Comparison of ENCODE assay signal across 14 cellular contexts in genomic region chr6:75217203-75217602, GRCh38. TPM values are rescaled to one million over a fixed set of nuclear protein-coding genes. Genes with fewer than 3 reads are reported as not detected.
DNase-seq lines count a peak whose midpoint lies in the region; ATAC-seq, FAIRE-seq and TF ChIP-seq lines count a peak whose summit lies in the region.
"Had no signal": no experiment of that assay in that cellular context is flagged by ENCODE, and none has a peak within 500 bp of the region (broad histone marks: within the 10 kb centered on the region; RNA-seq: fewer than 3 reads in every experiment).

No MANE protein-coding gene starts in this region.

- no peaks in the 10 kb centered on the region for H3K36me3 Mint-ChIP-seq in naive thymus-derived CD4-positive, alpha-beta T cell
- H3K36me3 Mint-ChIP-seq in nephron progenitor cell (ENCODE audit: low read depth), result no peaks in the 10 kb centered on the region
- H3K36me3 Mint-ChIP-seq: activated naive CD8-positive, alpha-beta T cell treated with anti-CD3 and anti-CD28 coated beads, Interleukin-2, amount 10 ng/mL, durations not matched to agents 7 days and 5 days had no signal

- no peaks in the 10 kb centered on the region for H3K27me3 ChIP-seq in K562 (ENCODE audit: control insufficient read depth in 2 of 2, insufficient read depth in 2 of 2, low read length in 2 of 2)
- H3K27me3 ChIP-seq in aorta (ENCODE audit: control insufficient read depth in 1 of 2, insufficient read depth in 2 of 2, low read length in 1 of 2), result no peaks in the 10 kb centered on the region
- H3K27me3 ChIP-seq in naive thymus-derived CD4-positive, alpha-beta T cell (ENCODE audit: control insufficient read depth in 2 of 2, insufficient read depth in 2 of 2, low read length in 2 of 2), result peaks cover 0 to 4% of the 10 kb centered on the region in 2 donors
- H3K27me3 ChIP-seq: gastrocnemius medialis, vagina had no signal

- WGBS in K562 (ENCODE audit: insufficient coverage, low coverage, missing lambda C conversion rate), result 0% methylated on average over 4 of the region's 4 CpGs
- 5 to 6% methylated on average over 4 of the region's 4 CpGs for WGBS in aorta, 2 donors

- no peak for TF ChIP-seq CTCF in K562 (IDR thresholded peaks at IDR 0.05 in 2 of 3, conservative IDR thresholded peaks at IDR 0.05 in 1 of 3; ENCODE audit: insufficient read depth in 2 of 3, low read depth in 1 of 3, low read length in 3 of 3)
- no peak for TF ChIP-seq CTCF in kidney (IDR thresholded peaks at IDR 0.05; ENCODE audit: borderline replicate concordance, extremely low read depth, insufficient read depth)
- TF ChIP-seq CTCF in nephron progenitor cell (IDR thresholded peaks at IDR 0.05), result no peak

- no peak overlapping the region for H3K4me3 Mint-ChIP-seq in naive thymus-derived CD4-positive, alpha-beta T cell
- no peak overlapping the region for H3K4me3 Mint-ChIP-seq in nephron progenitor cell
- H3K4me3 Mint-ChIP-seq: activated naive CD8-positive, alpha-beta T cell treated with anti-CD3 and anti-CD28 coated beads, Interleukin-2, amount 10 ng/mL, durations not matched to agents 7 days and 5 days had no signal

- FAIRE-seq in K562 (lab: Jason Lieb, UNC) (no peak), kidney (lab: Jason Lieb, UNC) (peak; percentile 73)
- FAIRE-seq: RCC 7860 had no signal

- TF ChIP-seq EP300 in K562 (IDR thresholded peaks at IDR 0.05; ENCODE audit: low read length), result no peak

- in situ Hi-C loops in K562 (cut with MboI), result no loop called here

- H2AFZ ChIP-seq in K562 (ENCODE audit: low read depth, low read length), result no peak overlapping the region

- CTCF ChIA-PET in K562 (lab: Yijun Ruan, JAX; ENCODE audit: low intra/inter-chr PET ratio), result no interaction called here
- CTCF ChIA-PET in naive thymus-derived CD4-positive, alpha-beta T cell (lab: Charles Lee), result interaction anchor here (0.8 kb wide), 1 partner anchor 9 kb away, joined by 7 read pairs; no protein-coding TSS in a partner anchor

- no peak overlapping the region for H3K4me2 ChIP-seq in K562 (ENCODE audit: insufficient read depth, low read length)

- ATAC-seq in Right ventricle myocardium superior (ENCODE audit: poor library complexity), result peak; percentile 70
- ATAC-seq in K562, result no peak
- ATAC-seq in aorta (ENCODE audit: low FRiP score), result peak; percentile 57
- no peak for ATAC-seq in naive thymus-derived CD4-positive, alpha-beta T cell
- ATAC-seq in HG02884 (IDR thresholded peaks at IDR 0.05; ENCODE audit: unreplicated experiment), result no peak

- H3K9me1 ChIP-seq in K562 (ENCODE audit: control insufficient read depth, insufficient read depth, low read length), result no peaks in the 10 kb centered on the region

- TF ChIP-seq RAD21 in K562 (CRISPR knock-in tag; conservative IDR thresholded peaks at IDR 0.05 in 1 of 2, IDR thresholded peaks at IDR 0.05 in 1 of 2), result no peak

- POLR2A ChIA-PET in K562 (lab: Yijun Ruan, JAX), result no interaction called here
- POLR2A ChIA-PET in naive thymus-derived CD4-positive, alpha-beta T cell (lab: Charles Lee), result no interaction called here

- H3K4me3 ChIP-seq in K562 (no peak overlapping the region), kidney (ENCODE audit: low read length in 2 of 2) (no peak overlapping the region), aorta (ENCODE audit: low read length in 2 of 2) (no peak overlapping the region)
- H3K4me3 ChIP-seq in naive thymus-derived CD4-positive, alpha-beta T cell (ENCODE audit: low read length), result no peak overlapping the region
- H3K4me3 ChIP-seq: gastrocnemius medialis, vagina had no signal

- peaks cover 0 to 3% (median 0%) of the 10 kb centered on the region in 7 donors for H3K4me1 Mint-ChIP-seq in naive thymus-derived CD4-positive, alpha-beta T cell
- peaks cover 6% of the 10 kb centered on the region for H3K4me1 Mint-ChIP-seq in nephron progenitor cell
- H3K4me1 Mint-ChIP-seq: activated naive CD8-positive, alpha-beta T cell treated with anti-CD3 and anti-CD28 coated beads, Interleukin-2, amount 10 ng/mL, durations not matched to agents 7 days and 5 days had no signal

- no peaks in the 10 kb centered on the region for H3K4me1 ChIP-seq in K562 (replicated peaks in 1 of 2; ENCODE audit: control insufficient read depth in 2 of 2, insufficient read depth in 2 of 2, low read length in 2 of 2)
- peaks cover 0 to 4% of the 10 kb centered on the region in 2 donors for H3K4me1 ChIP-seq in kidney (ENCODE audit: control insufficient read depth in 1 of 2, insufficient read depth in 1 of 2, low read depth in 1 of 2, low read length in 2 of 2)
- H3K4me1 ChIP-seq in aorta (ENCODE audit: control insufficient read depth in 1 of 2, insufficient read depth in 2 of 2, low read length in 2 of 2), result no peaks in the 10 kb centered on the region
- H3K4me1 ChIP-seq in naive thymus-derived CD4-positive, alpha-beta T cell (ENCODE audit: control insufficient read depth in 2 of 2, insufficient read depth in 2 of 2, low read length in 2 of 2), result no peaks in the 10 kb centered on the region
- H3K4me1 ChIP-seq: vagina had no signal

- no peaks in the 10 kb centered on the region for H3K9me3 ChIP-seq in K562 (replicated peaks; ENCODE audit: control insufficient read depth, insufficient read depth, low read depth, low read length)
- H3K9me3 ChIP-seq in kidney (ENCODE audit: control insufficient read depth in 1 of 2, low read length in 2 of 2), result no peaks in the 10 kb centered on the region
- H3K9me3 ChIP-seq in aorta (ENCODE audit: control insufficient read depth, low read length), result no peaks in the 10 kb centered on the region
- H3K9me3 ChIP-seq in naive thymus-derived CD4-positive, alpha-beta T cell (ENCODE audit: control insufficient read depth in 2 of 3, low read length in 3 of 3), result no peaks in the 10 kb centered on the region
- H3K9me3 ChIP-seq: gastrocnemius medialis, vagina had no signal

- no peak for DNase-seq in Right ventricle myocardium superior
- DNase-seq in cardiac septum (ENCODE audit: low spot score), result no peak
- no peak for DNase-seq in K562 (ENCODE audit: extremely low read depth in 1 of 4, low spot score in 3 of 4)
- no peak for DNase-seq in kidney
- no peak for DNase-seq in aorta
- DNase-seq in naive thymus-derived CD4-positive, alpha-beta T cell, result no peak
- DNase-seq in nephron progenitor cell, result no peak
- DNase-seq: activated CD4-positive, alpha-beta T cell treated with anti-CD3 and anti-CD28 coated beads, Interleukin-2, amount 50 U/mL, for 48 hours; activated naive CD8-positive, alpha-beta T cell treated with anti-CD3 and anti-CD28 coated beads, Interleukin-2, amount 10 ng/mL, durations not matched to agents 7 days and 5 days; gastrocnemius medialis; NCI-H2171 had no signal

- H3K36me3 ChIP-seq in K562 (ENCODE audit: control insufficient read depth, insufficient read depth, low read length), result no peaks in the 10 kb centered on the region
- H3K36me3 ChIP-seq in kidney (ENCODE audit: control insufficient read depth in 1 of 2, insufficient read depth in 2 of 2, low read length in 2 of 2), result no peaks in the 10 kb centered on the region
- no peaks in the 10 kb centered on the region for H3K36me3 ChIP-seq in aorta (ENCODE audit: control insufficient read depth in 1 of 2, insufficient read depth in 2 of 2, low read length in 1 of 2)
- H3K36me3 ChIP-seq in naive thymus-derived CD4-positive, alpha-beta T cell (ENCODE audit: control insufficient read depth in 2 of 3, insufficient read depth in 3 of 3, low read length in 3 of 3), result no peaks in the 10 kb centered on the region
- H3K36me3 ChIP-seq: gastrocnemius medialis, vagina had no signal

- H3K9me3 Mint-ChIP-seq in naive thymus-derived CD4-positive, alpha-beta T cell, result no peaks in the 10 kb centered on the region
- no peaks in the 10 kb centered on the region for H3K9me3 Mint-ChIP-seq in nephron progenitor cell
- H3K9me3 Mint-ChIP-seq: activated naive CD8-positive, alpha-beta T cell treated with anti-CD3 and anti-CD28 coated beads, Interleukin-2, amount 10 ng/mL, durations not matched to agents 7 days and 5 days had no signal

- H3K9ac ChIP-seq in K562 (ENCODE audit: insufficient read depth in 1 of 2, low read depth in 2 of 2, low read length in 2 of 2), result no peak overlapping the region
- H3K9ac ChIP-seq in kidney (ENCODE audit: low read length in 2 of 2), result no peak overlapping the region

- no peaks in the 10 kb centered on the region for H3K79me2 ChIP-seq in K562 (ENCODE audit: control insufficient read depth, insufficient read depth, low read length)

- BruUV-seq in K562 (replicated peaks; lab: Mats Ljungman, UMichigan), result no TSS peak

- no peaks in the 10 kb centered on the region for H4K20me1 ChIP-seq in K562 (replicated peaks; ENCODE audit: control insufficient read depth, insufficient read depth, low read length)

- H3K27me3 Mint-ChIP-seq in naive thymus-derived CD4-positive, alpha-beta T cell, result peaks cover 20 to 42% (median 35%) of the 10 kb centered on the region in 5 donors
- H3K27me3 Mint-ChIP-seq in nephron progenitor cell (ENCODE audit: low read depth, poor library complexity), result no peaks in the 10 kb centered on the region

- no peak for TF ChIP-seq POLR2A in K562 (conservative IDR thresholded peaks at IDR 0.05)

- intact Hi-C loops in Right ventricle myocardium superior (cut with DNase I) (no loop called here), cardiac septum (cut with DNase I) (no loop called here), K562 (cut with micrococcal nuclease) (no loop called here), kidney (cut with DNase I) (loop anchor here (10.0 kb wide), 1 partner anchor 1132 kb away; no protein-coding TSS in a partner anchor), aorta (cut with DNase I) (loop anchor here (10.0 kb wide), 2 partner anchors 1242 to 1542 kb away; no protein-coding TSS in a partner anchor)
- intact Hi-C loops in naive thymus-derived CD4-positive, alpha-beta T cell (cut with micrococcal nuclease), result no loop called here

- no peak overlapping the region for H3K27ac Mint-ChIP-seq in naive thymus-derived CD4-positive, alpha-beta T cell
- H3K27ac Mint-ChIP-seq in nephron progenitor cell, result no peak overlapping the region
- H3K27ac Mint-ChIP-seq: activated naive CD8-positive, alpha-beta T cell treated with anti-CD3 and anti-CD28 coated beads, Interleukin-2, amount 10 ng/mL, durations not matched to agents 7 days and 5 days had no signal

- H3K27ac ChIP-seq in K562 (ENCODE audit: extremely low read depth, low read depth, low read length), result no peak overlapping the region
- H3K27ac ChIP-seq in kidney (ENCODE audit: low read depth in 2 of 2, low read length in 2 of 2), result peak overlapping the region; percentile 47 to 49
- no peak overlapping the region for H3K27ac ChIP-seq in aorta (ENCODE audit: low read depth in 1 of 2, low read length in 2 of 2)
- no peak overlapping the region for H3K27ac ChIP-seq in naive thymus-derived CD4-positive, alpha-beta T cell (ENCODE audit: low read depth, low read length)
- H3K27ac ChIP-seq: gastrocnemius medialis, vagina had no signal

RNA-seq across cellular contexts. Expression of gene COL12A1, which starts 11.3 kb away (rescaled TPM):
- 10.7 TPM for total RNA-seq in Right ventricle myocardium superior
- total RNA-seq in cardiac septum, result 40.3 TPM
- total RNA-seq in K562 (2011; cell fraction: chromatin; rRNA removed; ENCODE audit: low replicate concordance), result 0.18 TPM in 1 of 2 replicates, not detected in the other
- total RNA-seq in K562 (2011; cell fraction: nucleolus; rRNA removed), result not detected in 2 replicates
- not detected in 2 replicates for total RNA-seq in K562 (2011; cell fraction: nucleoplasm; rRNA removed)
- not detected in 2 replicates for total RNA-seq in K562 (2014; rRNA removed)
- total RNA-seq in K562 (2014; rRNA removed; fragmentation: Illumina TruSeq; extraction: Trizol), result not detected in 2 replicates
- total RNA-seq in K562 (2015; rRNA removed; fragmentation: Illumina TruSeq; extraction: Trizol), result not detected in 2 replicates
- total RNA-seq in K562 (2021), result 0.11 and 0.20 TPM in 2 replicates
- 0.01 TPM in 1 of 2 replicates, not detected in the other for polyA plus RNA-seq in K562 (2011; rRNA removed)
- 0.01 TPM in 1 of 2 replicates, not detected in the other for polyA plus RNA-seq in K562 (2011; cell fraction: cytosol; rRNA removed)
- polyA plus RNA-seq in K562 (2011; cell fraction: nucleus; rRNA removed), result 0.04 and 0.08 TPM in 2 replicates
- 0.01 TPM in 1 of 2 replicates, not detected in the other for polyA plus RNA-seq in K562 (2012)
- polyA plus RNA-seq in K562 (2014; fragmentation: Illumina TruSeq; extraction: Trizol), result not detected in 2 replicates
- polyA plus RNA-seq in K562 (2014; fragmentation: Nextera tagmentation; extraction: Ambion mirVana), result not detected
- 0.01 TPM in 1 of 2 replicates, not detected in the other for polyA plus RNA-seq in K562 (2014; rRNA removed)
- polyA minus RNA-seq in K562 (2011; rRNA and poly(A)+ RNA removed), result 0.27 TPM in 1 of 2 replicates, not detected in the other
- polyA minus RNA-seq in K562 (2011; cell fraction: cytosol; rRNA and poly(A)+ RNA removed), result 1.5 and 1.8 TPM in 2 replicates
- polyA minus RNA-seq in K562 (2011; cell fraction: nucleus; rRNA and poly(A)+ RNA removed), result 0.22 and 0.27 TPM in 2 replicates
- total RNA-seq in kidney, result 28.3 TPM
- polyA plus RNA-seq in kidney (ENCODE audit: insufficient read depth, low read depth, low replicate concordance), result 12.3 TPM
- total RNA-seq in aorta, result 100 to 1,000 TPM; 150 to 214 TPM
- polyA plus RNA-seq in aorta, result 10 to 100 TPM; 11.8 to 43.5 TPM
- total RNA-seq in naive thymus-derived CD4-positive, alpha-beta T cell, result under 1 TPM in 1 of 5 experiments, not detected in 4; 0.27 TPM
- polyA plus RNA-seq in naive thymus-derived CD4-positive, alpha-beta T cell, result not detected
- total RNA-seq: activated naive CD8-positive, alpha-beta T cell treated with anti-CD3 and anti-CD28 coated beads, Interleukin-2, amount 10 ng/mL, durations not matched to agents 7 days and 5 days had no signal

RNA-seq across cellular contexts. Expression of gene COX7A2, which starts 26.4 kb away (rescaled TPM):
- total RNA-seq in Right ventricle myocardium superior, result 945 TPM
- 890 TPM for total RNA-seq in cardiac septum
- 16.2 and 38.9 TPM in 2 replicates for total RNA-seq in K562 (2011; cell fraction: chromatin; rRNA removed; ENCODE audit: low replicate concordance)
- total RNA-seq in K562 (2011; cell fraction: nucleolus; rRNA removed), result 35.9 and 40.2 TPM in 2 replicates
- total RNA-seq in K562 (2011; cell fraction: nucleoplasm; rRNA removed), result 46.6 and 74.0 TPM in 2 replicates
- 182 and 234 TPM in 2 replicates for total RNA-seq in K562 (2014; rRNA removed)
- total RNA-seq in K562 (2014; rRNA removed; fragmentation: Illumina TruSeq; extraction: Trizol), result 546 and 593 TPM in 2 replicates
- total RNA-seq in K562 (2015; rRNA removed; fragmentation: Illumina TruSeq; extraction: Trizol), result 529 and 585 TPM in 2 replicates
- total RNA-seq in K562 (2021), result 548 and 636 TPM in 2 replicates
- polyA plus RNA-seq in K562 (2011; rRNA removed), result 833 and 852 TPM in 2 replicates
- 229 and 319 TPM in 2 replicates for polyA plus RNA-seq in K562 (2011; cell fraction: cytosol; rRNA removed)
- polyA plus RNA-seq in K562 (2011; cell fraction: nucleus; rRNA removed), result 197 and 351 TPM in 2 replicates
- polyA plus RNA-seq in K562 (2012), result 641 and 749 TPM in 2 replicates
- polyA plus RNA-seq in K562 (2014; fragmentation: Illumina TruSeq; extraction: Trizol), result 472 and 685 TPM in 2 replicates
- polyA plus RNA-seq in K562 (2014; fragmentation: Nextera tagmentation; extraction: Ambion mirVana), result 1,000 to 10,000 TPM; 1,858 to 2,216 TPM
- 402 and 501 TPM in 2 replicates for polyA plus RNA-seq in K562 (2014; rRNA removed)
- polyA minus RNA-seq in K562 (2011; rRNA and poly(A)+ RNA removed), result 40.4 and 45.6 TPM in 2 replicates
- polyA minus RNA-seq in K562 (2011; cell fraction: cytosol; rRNA and poly(A)+ RNA removed), result 38.7 and 61.6 TPM in 2 replicates
- polyA minus RNA-seq in K562 (2011; cell fraction: nucleus; rRNA and poly(A)+ RNA removed), result 12.9 and 28.1 TPM in 2 replicates
- total RNA-seq in kidney, result 315 TPM
- 812 TPM for polyA plus RNA-seq in kidney (ENCODE audit: insufficient read depth, low read depth, low replicate concordance)
- total RNA-seq in aorta, result 100 to 1,000 TPM; 199 to 312 TPM
- polyA plus RNA-seq in aorta, result 1,000 to 10,000 TPM in 1 of 2 donors, 100 to 1,000 TPM in 1; 299 to 1,052 TPM
- total RNA-seq in naive thymus-derived CD4-positive, alpha-beta T cell, result 100 to 1,000 TPM; 159 to 395 (median 183) TPM
- polyA plus RNA-seq in naive thymus-derived CD4-positive, alpha-beta T cell, result 100 to 1,000 TPM; 791 to 969 TPM

Comparison
In these comparisons a context has a peak if more than half of its experiments do, and no peak if none do; other contexts are left out.
1. ATAC-seq: peak in Right ventricle myocardium superior (single experiment) and aorta (single experiment); none in K562 (single experiment), naive thymus-derived CD4-positive, alpha-beta T cell (single experiment) and HG02884 (single experiment).
2. H3K27ac ChIP-seq: peak in kidney (2 of 2); none in K562 (single experiment), aorta (0 of 2) and naive thymus-derived CD4-positive, alpha-beta T cell (single experiment).
3. intact Hi-C loops: an anchor here in kidney (10.0 kb wide) and aorta (10.0 kb wide); none called in Right ventricle myocardium superior, cardiac septum, K562 and naive thymus-derived CD4-positive, alpha-beta T cell.